Comparison of ENCODE assay signal across 12 cellular contexts in genomic region chr10:20948723-20949327, GRCh38. TPM values are rescaled to one million over a fixed set of nuclear protein-coding genes. Genes with fewer than 3 reads are reported as not detected.
A peak's percentile ranks its signal among the peaks of the same experiment; 100 is the strongest.
DNase-seq lines count a peak whose midpoint lies in the region; ATAC-seq and TF ChIP-seq lines count a peak whose summit lies in the region.
"Had no signal": no experiment of that assay in that cellular context is flagged by ENCODE, and none has a peak within 500 bp of the region (broad histone marks: within the 10 kb centered on the region; RNA-seq: fewer than 3 reads in every experiment).

No MANE protein-coding gene starts in this region.

- H3K27me3 ChIP-seq in H9 (ENCODE audit: insufficient read depth, low read length) (no peaks in the 10 kb centered on the region), mesendoderm (ENCODE audit: insufficient read depth, low read length, poor library complexity) (no peaks in the 10 kb centered on the region), Caco-2 (replicated peaks; ENCODE audit: control insufficient read depth, insufficient read depth, low read length) (no peaks in the 10 kb centered on the region)

- no peak for TF ChIP-seq CTCF in H9 (conservative IDR thresholded peaks at IDR 0.05)
- no peak for TF ChIP-seq CTCF in Caco-2 (IDR thresholded peaks at IDR 0.05; ENCODE audit: insufficient read depth in 1 of 2, low read depth in 1 of 2, low read length in 1 of 2, severe bottlenecking in 1 of 2, unreplicated experiment in 1 of 2)

- no peak overlapping the region for H2BK20ac ChIP-seq in H9 (ENCODE audit: low read depth, low read length, poor library complexity, severe bottlenecking)

- H3K36me3 Mint-ChIP-seq in H9 (ENCODE audit: insufficient read depth in 1 of 3, low read depth in 3 of 3) (peaks cover 0 to 8% (median 4%) of the 10 kb centered on the region in 3 experiments; a peak in 4 of 7 replicates), Caco-2 (ENCODE audit: insufficient read depth, unreplicated experiment) (peaks cover 6% of the 10 kb centered on the region)
- H3K36me3 Mint-ChIP-seq: immature natural killer cell had no signal

- H3K9me3 Mint-ChIP-seq in H9 (0 out of 5 replicates have a peak, but pooled peaks cover under 1 to 2% of the 10 kb centered on the region in 2 experiments), Caco-2 (ENCODE audit: unreplicated experiment) (no peaks in the 10 kb centered on the region)

- no CpG with 5 or more reads among the region's 7 CpGs for WGBS in H9 (ENCODE audit: extremely low coverage, insufficient read length, low lambda C conversion rate)
- no CpG with 5 or more reads among the region's 7 CpGs for whole genome bisulfite sequencing in mesendoderm (ENCODE audit: extremely low coverage, insufficient coverage, low lambda C conversion rate)

- peak; percentile 76 for ATAC-seq in GM18909 (IDR thresholded peaks at IDR 0.05; ENCODE audit: poor library complexity, unreplicated experiment)
- ATAC-seq in HG03439 (IDR thresholded peaks at IDR 0.05; ENCODE audit: unreplicated experiment): peak; percentile 70

- no peak overlapping the region for H3K4ac ChIP-seq in H9 (ENCODE audit: low read depth, low read length)
- no peak overlapping the region for H3K4ac ChIP-seq in mesendoderm (ENCODE audit: low read depth, low read length)

- H3K4me1 Mint-ChIP-seq in H9 (peaks cover 27 to 29% of the 10 kb centered on the region in 2 experiments), Caco-2 (ENCODE audit: low read depth, unreplicated experiment) (no peaks in the 10 kb centered on the region)
- H3K4me1 Mint-ChIP-seq: immature natural killer cell had no signal

- H3K56ac ChIP-seq in H9 (ENCODE audit: insufficient read length, low read depth, low read length) (no peak overlapping the region), mesendoderm (ENCODE audit: low read length) (no peak overlapping the region)

- intact Hi-C loops in Caco-2 (cut with micrococcal nuclease; ENCODE audit: unreplicated experiment): no loop called here

- POLR2A ChIA-PET in Caco-2 (lab: Charles Lee): no interaction called here

- H3K4me3 Mint-ChIP-seq in H9: peak overlapping the region in 1 of 2 experiments; percentile 19; a peak in 1 of 5 replicates
- H3K4me3 Mint-ChIP-seq in Caco-2 (ENCODE audit: unreplicated experiment): no peak overlapping the region
- H3K4me3 Mint-ChIP-seq: immature natural killer cell had no signal

- CTCF ChIA-PET in Caco-2 (lab: Charles Lee): no interaction called here

- H3K79me1 ChIP-seq in H9 (ENCODE audit: insufficient read depth, low read depth, low read length, poor library complexity, severe bottlenecking): no peaks in the 10 kb centered on the region
- H3K79me1 ChIP-seq in mesendoderm (ENCODE audit: low read length): no peaks in the 10 kb centered on the region

- no peaks in the 10 kb centered on the region for H4K20me1 ChIP-seq in H9 (ENCODE audit: control insufficient read depth, insufficient read depth, insufficient read length)

- no peak overlapping the region for H4K91ac ChIP-seq in H9 (ENCODE audit: insufficient read length, low read depth, low read length)

- no peak overlapping the region for H3K4me3 ChIP-seq in mesendoderm (ENCODE audit: low read length)
- H3K4me3 ChIP-seq in Caco-2 (ENCODE audit: low read depth, low read length): no peak overlapping the region
- H3K4me3 ChIP-seq: skin epidermis had no signal

- no peak overlapping the region for H2AFZ ChIP-seq in H9 (ENCODE audit: low read length)

- no peaks in the 10 kb centered on the region for H3K27me3 Mint-ChIP-seq in H9 (ENCODE audit: low read depth)
- no peaks in the 10 kb centered on the region for H3K27me3 Mint-ChIP-seq in Caco-2 (ENCODE audit: insufficient read depth, unreplicated experiment)

- H3K27ac ChIP-seq in H9 (ENCODE audit: insufficient read length, low read depth, low read length): peak overlapping the region; percentile 21
- H3K27ac ChIP-seq in mesendoderm (ENCODE audit: low read depth, low read length): peak overlapping the region; percentile 25
- H3K27ac ChIP-seq: skin epidermis had no signal

- H3K27ac Mint-ChIP-seq in H9 (peak overlapping the region; percentile 57 to 74 (median 58); a peak in 6 of 7 replicates), Caco-2 (ENCODE audit: unreplicated experiment) (no peak overlapping the region)
- H3K27ac Mint-ChIP-seq: immature natural killer cell had no signal

- H3K79me2 ChIP-seq in H9 (ENCODE audit: insufficient read depth, low read length) (no peaks in the 10 kb centered on the region), mesendoderm (ENCODE audit: control insufficient read depth, insufficient read depth, low read length) (no peaks in the 10 kb centered on the region)

- H3K23ac ChIP-seq in H9 (ENCODE audit: insufficient read length, low read depth, low read length) (no peak overlapping the region), mesendoderm (ENCODE audit: low read length) (no peak overlapping the region)

- H2BK120ac ChIP-seq in H9 (ENCODE audit: low read depth, low read length, poor library complexity, severe bottlenecking): no peak overlapping the region
- H2BK120ac ChIP-seq in mesendoderm (ENCODE audit: low read depth, low read length): no peak overlapping the region

- H3K18ac ChIP-seq in H9 (ENCODE audit: insufficient read length, low read depth, low read length): no peak overlapping the region
- H3K18ac ChIP-seq in mesendoderm (ENCODE audit: low read length): no peak overlapping the region

- no TSS peak for BruUV-seq in Caco-2 (replicated peaks; lab: Mats Ljungman, UMichigan)

- no peaks in the 10 kb centered on the region for H3K23me2 ChIP-seq in H9 (ENCODE audit: insufficient read length, low read depth, low read length, poor library complexity, severe bottlenecking)

- no peak overlapping the region for H4K5ac ChIP-seq in H9 (ENCODE audit: insufficient read length, low read depth, low read length)
- no peak overlapping the region for H4K5ac ChIP-seq in mesendoderm (ENCODE audit: low read length)

- H3K14ac ChIP-seq in H9 (ENCODE audit: insufficient read depth, low read length): no peak overlapping the region

- H2BK12ac ChIP-seq in H9 (ENCODE audit: insufficient read length, low read depth, low read length): no peak overlapping the region

- H4K8ac ChIP-seq in H9 (replicated peaks; ENCODE audit: insufficient read length, low read depth, low read length) (no peak overlapping the region), mesendoderm (ENCODE audit: low read depth, low read length) (no peak overlapping the region)

- no peak overlapping the region for H2BK15ac ChIP-seq in H9 (ENCODE audit: low read depth, low read length)
- no peak overlapping the region for H2BK15ac ChIP-seq in mesendoderm (replicated peaks; ENCODE audit: low read depth)

- H3K4me2 ChIP-seq in H9 (ENCODE audit: insufficient read depth, insufficient read length, low read length) (no peak overlapping the region), mesendoderm (ENCODE audit: low read length) (no peak overlapping the region)

- no peak overlapping the region for H2BK5ac ChIP-seq in H9 (ENCODE audit: insufficient read length, low read length)
- H2BK5ac ChIP-seq in mesendoderm (ENCODE audit: low read length): no peak overlapping the region

- H3K9me3 ChIP-seq in H9 (ENCODE audit: control insufficient read depth, low read depth, low read length): no peaks in the 10 kb centered on the region
- no peaks in the 10 kb centered on the region for H3K9me3 ChIP-seq in Caco-2

- H3K4me1 ChIP-seq in H9 (ENCODE audit: insufficient read depth, low read length): peaks cover 2% of the 10 kb centered on the region; the same call in 1 of the 2 replicates
- peaks cover 3% of the 10 kb centered on the region for H3K4me1 ChIP-seq in mesendoderm (ENCODE audit: control insufficient read depth, low read depth, low read length)
- H3K4me1 ChIP-seq in Caco-2: no peaks in the 10 kb centered on the region

- H3T11ph ChIP-seq in H9 (ENCODE audit: low read length): no peak overlapping the region

- no peak for DNase-seq in H9
- no peak for DNase-seq in mesendoderm
- no peak for DNase-seq in ureter (ENCODE audit: low spot score)
- DNase-seq in RPMI8226: no peak
- DNase-seq in Caco-2: no peak
- DNase-seq in activated CD4-positive, CD25-positive, alpha-beta regulatory T cell treated with anti-CD3 and anti-CD28 coated beads, Interleukin-2, amount 50 U/mL, for 72 hours: no peak
- DNase-seq: caudate nucleus, immature natural killer cell, NCI-H1930 had no signal

- H2AK5ac ChIP-seq in H9 (ENCODE audit: insufficient read length, low read length) (no peak overlapping the region), mesendoderm (ENCODE audit: low read length) (no peak overlapping the region)

- H3K9ac ChIP-seq in H9 (ENCODE audit: extremely low read depth, insufficient read length, low read length): no peak overlapping the region
- no peak overlapping the region for H3K9ac ChIP-seq in mesendoderm (ENCODE audit: low read length)

- H3K36me3 ChIP-seq in mesendoderm (ENCODE audit: control insufficient read depth, insufficient read depth, low read length): no peaks in the 10 kb centered on the region
- H3K36me3 ChIP-seq in Caco-2 (ENCODE audit: control insufficient read depth, insufficient read depth, low read length): no peaks in the 10 kb centered on the region

RNA-seq across cellular contexts. Expression of gene NEBL, which starts 51.7 kb away (rescaled TPM):
- total RNA-seq in H9 (2021) (20.4 and 20.9 TPM in 2 replicates), ureter (25.5 TPM), Caco-2 (2022) (39.5 and 55.2 TPM in 2 replicates)
- polyA plus RNA-seq in mesendoderm (2013, experiment 1 of 2): 5.3 TPM
- polyA plus RNA-seq in mesendoderm (2013, experiment 2 of 2): 5.2 TPM
- polyA plus RNA-seq: immature natural killer cell had no signal
